ENCODE assay signal across 18 cellular contexts in the genomic region with DNA sequence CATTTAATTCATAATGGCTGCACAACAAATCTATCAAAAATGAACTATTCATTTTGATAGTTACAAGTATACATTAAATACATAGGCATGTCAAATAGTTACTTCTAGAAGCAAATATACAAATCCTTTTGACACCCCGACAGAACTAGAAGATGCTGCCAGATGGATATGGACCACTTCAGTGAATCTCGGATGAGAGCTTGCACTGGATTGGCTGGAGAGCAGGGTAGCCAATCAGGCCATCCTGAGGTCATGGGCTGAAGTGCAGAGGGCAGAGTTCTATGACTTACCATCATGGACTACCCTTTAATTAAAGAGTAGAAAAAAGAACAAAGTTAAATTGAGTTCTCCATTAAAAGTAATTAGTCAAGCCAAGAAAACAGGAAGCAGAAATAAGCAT. TPM values are rescaled to one million over a fixed set of nuclear protein-coding genes. Genes with fewer than 3 reads are reported as not detected.
DNase-seq lines count a peak whose midpoint lies in the region; ATAC-seq, FAIRE-seq and TF ChIP-seq lines count a peak whose summit lies in the region.
"Had no signal": no experiment of that assay in that cellular context is flagged by ENCODE, and none has a peak within 500 bp of the region (broad histone marks: within the 10 kb centered on the region; RNA-seq: fewer than 3 reads in every experiment).

No MANE protein-coding gene starts in this region.

- H3K4me1 ChIP-seq in K562 (replicated peaks in 1 of 2; ENCODE audit: control insufficient read depth in 2 of 2, insufficient read depth in 2 of 2, low read length in 2 of 2) (peaks cover 0 to 9% of the 10 kb centered on the region in 2 experiments; a peak in 3 of 5 replicates), left ventricle myocardium inferior (peaks cover 48% of the 10 kb centered on the region)

- peaks cover 8% of the 10 kb centered on the region; the same call in 1 of the 2 replicates for H4K20me1 ChIP-seq in K562 (replicated peaks; ENCODE audit: control insufficient read depth, insufficient read depth, low read length)

- TF ChIP-seq CTCF in K562 (IDR thresholded peaks at IDR 0.05 in 2 of 3, conservative IDR thresholded peaks at IDR 0.05 in 1 of 3; ENCODE audit: insufficient read depth in 2 of 3, low read depth in 1 of 3, low read length in 3 of 3): no peak
- no peak for TF ChIP-seq CTCF in natural killer cell (IDR thresholded peaks at IDR 0.05)
- TF ChIP-seq CTCF in left ventricle myocardium inferior (IDR thresholded peaks at IDR 0.05; ENCODE audit: borderline replicate concordance): no peak

- no peak for DNase-seq in activated CD4-positive, alpha-beta memory T cell treated with anti-CD3 and anti-CD28 coated beads for 36 hours
- DNase-seq in activated CD4-positive, alpha-beta memory T cell treated with anti-CD3 and anti-CD28 coated beads, Interleukin-2, amount 10 ng/mL, durations not matched to agents 7 days and 5 days: no peak
- DNase-seq in NAMALWA (ENCODE audit: low spot score): peak; percentile 40
- peak in 3 of 4 experiments; percentile 34 to 77 (median 75) for DNase-seq in K562 (ENCODE audit: extremely low read depth in 1 of 4, low spot score in 3 of 4)
- no peak for DNase-seq in natural killer cell
- DNase-seq in left ventricle myocardium inferior: no peak
- DNase-seq in SK-N-DZ (ENCODE audit: low spot score): no peak
- DNase-seq: central memory CD4-positive, alpha-beta T cell; effector CD8-positive, alpha-beta T cell; islet precursor cell; mammary epithelial cell; NCI-H146; NCI-H345; stimulated activated CD4-positive, alpha-beta T cell treated with anti-CD3 and anti-CD28 coated beads, Interleukin-15, amount 100 ng/mL, for 24 hours; stomach; upper lobe of right lung had no signal

- ATAC-seq in K562 (peak; percentile 34; the same call in 1 of the 3 replicates), natural killer cell (peak in 1 of 3 donors; percentile 34), HG03342 (IDR thresholded peaks at IDR 0.05; ENCODE audit: unreplicated experiment) (no peak)
- ATAC-seq: upper lobe of right lung had no signal

- TF ChIP-seq EP300 in K562 (IDR thresholded peaks at IDR 0.05; ENCODE audit: low read length): no peak

- H3K27ac ChIP-seq in K562 (ENCODE audit: extremely low read depth, low read depth, low read length): no peak overlapping the region
- H3K27ac ChIP-seq in left ventricle myocardium inferior (replicated peaks): no peak overlapping the region
- H3K27ac ChIP-seq: stomach, upper lobe of right lung had no signal

- intact Hi-C loops in activated CD4-positive, alpha-beta memory T cell treated with anti-CD3 and anti-CD28 coated beads for 36 hours (cut with micrococcal nuclease): no loop called here
- intact Hi-C loops in K562 (cut with micrococcal nuclease) (no loop called here), natural killer cell (cut with micrococcal nuclease) (no loop called here), left ventricle myocardium inferior (cut with micrococcal nuclease) (no loop called here)

- H3K27me3 Mint-ChIP-seq in activated CD4-positive, alpha-beta memory T cell treated with anti-CD3 and anti-CD28 coated beads for 36 hours: no peaks in the 10 kb centered on the region
- no peaks in the 10 kb centered on the region for H3K27me3 Mint-ChIP-seq in activated CD4-positive, alpha-beta memory T cell treated with anti-CD3 and anti-CD28 coated beads, Interleukin-2, amount 10 ng/mL, durations not matched to agents 7 days and 5 days
- no peaks in the 10 kb centered on the region for H3K27me3 Mint-ChIP-seq in natural killer cell (ENCODE audit: low read depth in 2 of 2)

- no peak overlapping the region for H2AFZ ChIP-seq in K562 (ENCODE audit: low read depth, low read length)

- no peaks in the 10 kb centered on the region for H3K9me3 ChIP-seq in K562 (replicated peaks; ENCODE audit: control insufficient read depth, insufficient read depth, low read depth, low read length)
- H3K9me3 ChIP-seq in left ventricle myocardium inferior (replicated peaks): no peaks in the 10 kb centered on the region
- H3K9me3 ChIP-seq: stomach, upper lobe of right lung had no signal

- peaks cover 84% of the 10 kb centered on the region for H3K36me3 Mint-ChIP-seq in activated CD4-positive, alpha-beta memory T cell treated with anti-CD3 and anti-CD28 coated beads for 36 hours
- peaks cover 92% of the 10 kb centered on the region for H3K36me3 Mint-ChIP-seq in activated CD4-positive, alpha-beta memory T cell treated with anti-CD3 and anti-CD28 coated beads, Interleukin-2, amount 10 ng/mL, durations not matched to agents 7 days and 5 days (ENCODE audit: low read depth)
- H3K36me3 Mint-ChIP-seq in natural killer cell: peaks cover 84% of the 10 kb centered on the region

- POLR2A ChIA-PET in activated CD4-positive, alpha-beta memory T cell treated with anti-CD3 and anti-CD28 coated beads for 36 hours (lab: Charles Lee): interaction anchor here (0.6 to 7.0 kb wide), 3 partner anchors 9 to 490 kb away, joined by 3 to 51 read pairs (median 4); a partner anchor contains a TSS
- POLR2A ChIA-PET in activated CD4-positive, alpha-beta memory T cell treated with anti-CD3 and anti-CD28 coated beads, Interleukin-2, amount 10 ng/mL, durations not matched to agents 7 days and 5 days (lab: Charles Lee): interaction anchor here (2.1 to 5.1 kb wide), 3 partner anchors 8 to 472 kb away, joined by 5 to 80 read pairs (median 16); a partner anchor contains a TSS
- POLR2A ChIA-PET in K562 (lab: Yijun Ruan, JAX): no interaction called here

- 97% methylated on average over 2 of the region's 2 CpGs for WGBS in K562 (ENCODE audit: insufficient coverage, low coverage, missing lambda C conversion rate)

- H3K9ac ChIP-seq in K562 (ENCODE audit: insufficient read depth in 1 of 2, low read depth in 2 of 2, low read length in 2 of 2): no peak overlapping the region

- H3K27ac Mint-ChIP-seq in activated CD4-positive, alpha-beta memory T cell treated with anti-CD3 and anti-CD28 coated beads for 36 hours: peak overlapping the region; percentile 69
- H3K27ac Mint-ChIP-seq in activated CD4-positive, alpha-beta memory T cell treated with anti-CD3 and anti-CD28 coated beads, Interleukin-2, amount 10 ng/mL, durations not matched to agents 7 days and 5 days: no peak overlapping the region
- peak overlapping the region; percentile 52 to 82 for H3K27ac Mint-ChIP-seq in natural killer cell
- H3K27ac Mint-ChIP-seq: T-helper 2 cell treated with Interferon-gamma antibody and Interleukin-4, amounts not matched to agents 5 μg/mL and 100 μg/mL, for 36 hours had no signal

- H3K27me3 ChIP-seq in K562 (ENCODE audit: control insufficient read depth in 2 of 2, insufficient read depth in 2 of 2, low read length in 2 of 2) (no peaks in the 10 kb centered on the region), left ventricle myocardium inferior (ENCODE audit: low read depth) (no peaks in the 10 kb centered on the region)
- H3K27me3 ChIP-seq: stomach, upper lobe of right lung had no signal

- peaks cover 55% of the 10 kb centered on the region for H3K79me2 ChIP-seq in K562 (ENCODE audit: control insufficient read depth, insufficient read depth, low read length)

- no peak overlapping the region for H3K4me3 ChIP-seq in K562
- no peak overlapping the region for H3K4me3 ChIP-seq in left ventricle myocardium inferior
- H3K4me3 ChIP-seq: stomach, upper lobe of right lung had no signal

- peaks cover 75% of the 10 kb centered on the region for H3K4me1 Mint-ChIP-seq in activated CD4-positive, alpha-beta memory T cell treated with anti-CD3 and anti-CD28 coated beads for 36 hours (ENCODE audit: low read depth)
- H3K4me1 Mint-ChIP-seq in activated CD4-positive, alpha-beta memory T cell treated with anti-CD3 and anti-CD28 coated beads, Interleukin-2, amount 10 ng/mL, durations not matched to agents 7 days and 5 days: peaks cover 79% of the 10 kb centered on the region
- peaks cover 54 to 63% of the 10 kb centered on the region in 2 donors for H3K4me1 Mint-ChIP-seq in natural killer cell

- H3K9me1 ChIP-seq in K562 (ENCODE audit: control insufficient read depth, insufficient read depth, low read length): no peaks in the 10 kb centered on the region

- H3K4me2 ChIP-seq in K562 (ENCODE audit: insufficient read depth, low read length): no peak overlapping the region

- in situ Hi-C loops in K562 (cut with MboI): no loop called here

- no TSS peak for BruUV-seq in K562 (replicated peaks; lab: Mats Ljungman, UMichigan)

- peaks cover 100% of the 10 kb centered on the region for H3K36me3 ChIP-seq in K562 (ENCODE audit: control insufficient read depth, insufficient read depth, low read length)
- H3K36me3 ChIP-seq in left ventricle myocardium inferior: peaks cover 92% of the 10 kb centered on the region

- no peak overlapping the region for H3K4me3 Mint-ChIP-seq in activated CD4-positive, alpha-beta memory T cell treated with anti-CD3 and anti-CD28 coated beads for 36 hours
- H3K4me3 Mint-ChIP-seq in activated CD4-positive, alpha-beta memory T cell treated with anti-CD3 and anti-CD28 coated beads, Interleukin-2, amount 10 ng/mL, durations not matched to agents 7 days and 5 days: no peak overlapping the region
- peak overlapping the region; percentile 25 for H3K4me3 Mint-ChIP-seq in natural killer cell
- H3K4me3 Mint-ChIP-seq: T-helper 2 cell treated with Interferon-gamma antibody and Interleukin-4, amounts not matched to agents 5 μg/mL and 100 μg/mL, for 36 hours had no signal

- no peaks in the 10 kb centered on the region for H3K9me3 Mint-ChIP-seq in activated CD4-positive, alpha-beta memory T cell treated with anti-CD3 and anti-CD28 coated beads for 36 hours
- no peaks in the 10 kb centered on the region for H3K9me3 Mint-ChIP-seq in activated CD4-positive, alpha-beta memory T cell treated with anti-CD3 and anti-CD28 coated beads, Interleukin-2, amount 10 ng/mL, durations not matched to agents 7 days and 5 days
- H3K9me3 Mint-ChIP-seq in natural killer cell: no peaks in the 10 kb centered on the region
- H3K9me3 Mint-ChIP-seq: T-helper 2 cell treated with Interferon-gamma antibody and Interleukin-4, amounts not matched to agents 5 μg/mL and 100 μg/mL, for 36 hours had no signal

- CTCF ChIA-PET in activated CD4-positive, alpha-beta memory T cell treated with anti-CD3 and anti-CD28 coated beads for 36 hours (lab: Charles Lee): no interaction called here
- CTCF ChIA-PET in activated CD4-positive, alpha-beta memory T cell treated with anti-CD3 and anti-CD28 coated beads, Interleukin-2, amount 10 ng/mL, durations not matched to agents 7 days and 5 days (lab: Charles Lee): interaction anchor here (2.1 to 6.4 kb wide), 2 partner anchors 9 to 14 kb away, joined by 6 to 45 read pairs; no protein-coding TSS in a partner anchor
- CTCF ChIA-PET in K562 (lab: Yijun Ruan, JAX; ENCODE audit: low intra/inter-chr PET ratio): no interaction called here

- no peak for TF ChIP-seq POLR2A in K562 (conservative IDR thresholded peaks at IDR 0.05)

- no peak for FAIRE-seq in K562 (lab: Jason Lieb, UNC)

- TF ChIP-seq RAD21 in K562 (CRISPR knock-in tag; conservative IDR thresholded peaks at IDR 0.05 in 1 of 2, IDR thresholded peaks at IDR 0.05 in 1 of 2): no peak

RNA-seq across cellular contexts. Expression of a gene that starts 8.3 kb away (rescaled TPM):
- total RNA-seq in activated CD4-positive, alpha-beta memory T cell treated with anti-CD3 and anti-CD28 coated beads for 36 hours: 100 to 1,000 TPM; 144 to 150 TPM
- 100 to 1,000 TPM; 223 to 249 TPM for total RNA-seq in activated CD4-positive, alpha-beta memory T cell treated with anti-CD3 and anti-CD28 coated beads, Interleukin-2, amount 10 ng/mL, durations not matched to agents 7 days and 5 days
- total RNA-seq in K562 (2011; cell fraction: chromatin; rRNA removed; ENCODE audit: low replicate concordance): 412 and 933 TPM in 2 replicates
- total RNA-seq in K562 (2011; cell fraction: nucleolus; rRNA removed): 305 and 368 TPM in 2 replicates
- 399 and 401 TPM in 2 replicates for total RNA-seq in K562 (2011; cell fraction: nucleoplasm; rRNA removed)
- total RNA-seq in K562 (2014; rRNA removed): 132 and 172 TPM in 2 replicates
- 124 and 133 TPM in 2 replicates for total RNA-seq in K562 (2014; rRNA removed; fragmentation: Illumina TruSeq; extraction: Trizol)
- total RNA-seq in K562 (2015; rRNA removed; fragmentation: Illumina TruSeq; extraction: Trizol): 153 and 161 TPM in 2 replicates
- 112 and 126 TPM in 2 replicates for total RNA-seq in K562 (2021)
- 186 and 201 TPM in 2 replicates for polyA plus RNA-seq in K562 (2011; rRNA removed)
- 57.8 and 58.8 TPM in 2 replicates for polyA plus RNA-seq in K562 (2011; cell fraction: cytosol; rRNA removed)
- 1,501 and 1,632 TPM in 2 replicates for polyA plus RNA-seq in K562 (2011; cell fraction: nucleus; rRNA removed)
- polyA plus RNA-seq in K562 (2012): 70.5 and 112 TPM in 2 replicates
- polyA plus RNA-seq in K562 (2014; fragmentation: Illumina TruSeq; extraction: Trizol): 77.7 and 107 TPM in 2 replicates
- polyA plus RNA-seq in K562 (2014; fragmentation: Nextera tagmentation; extraction: Ambion mirVana): 10 to 100 TPM; 16.1 to 32.4 TPM
- polyA plus RNA-seq in K562 (2014; rRNA removed): 134 and 154 TPM in 2 replicates
- 210 and 248 TPM in 2 replicates for polyA minus RNA-seq in K562 (2011; rRNA and poly(A)+ RNA removed)
- polyA minus RNA-seq in K562 (2011; cell fraction: cytosol; rRNA and poly(A)+ RNA removed): 78.9 and 112 TPM in 2 replicates
- polyA minus RNA-seq in K562 (2011; cell fraction: nucleus; rRNA and poly(A)+ RNA removed): 962 and 1,250 TPM in 2 replicates
- 1,000 to 10,000 TPM; 1,104 to 1,331 (median 1,220) TPM for total RNA-seq in natural killer cell
- 19.2 TPM for total RNA-seq in left ventricle myocardium inferior
- polyA plus RNA-seq in SK-N-DZ (2014; cell fraction: cytosol; rRNA removed): 53.4 and 66.9 TPM in 2 replicates
- 510 and 632 TPM in 2 replicates for polyA plus RNA-seq in SK-N-DZ (2014; cell fraction: nucleus; rRNA removed)

Comparison
In these comparisons a context has a peak if more than half of its experiments do, and no peak if none do; other contexts are left out.
1. DNase-seq: peak in NAMALWA (single experiment) and K562 (3 of 4); none in activated CD4-positive, alpha-beta memory T cell treated with anti-CD3 and anti-CD28 coated beads for 36 hours (single experiment), activated CD4-positive, alpha-beta memory T cell treated with anti-CD3 and anti-CD28 coated beads, Interleukin-2, amount 10 ng/mL, durations not matched to agents 7 days and 5 days (single experiment), natural killer cell (single experiment), left ventricle myocardium inferior (single experiment) and SK-N-DZ (single experiment).